In genomic region chr17:12134101-12134500, GRCh38 we compare ENCODE assay signal across 29 cellular contexts.
"Had no signal": no experiment of that assay in that cellular context is flagged by ENCODE, and none has a peak within 500 bp of the region (broad histone marks: within the 10 kb centered on the region; RNA-seq: fewer than 3 reads in every experiment).

No MANE protein-coding gene starts in this region.

- H3K27me3 Mint-ChIP-seq: dendritic cell treated with granulocyte-macrophage colony-stimulating factor and Interleukin-4, amounts not matched to agents 40 ng/mL and 50 ng/mL, for 4 days; effector memory CD8-positive, alpha-beta T cell had no signal

- H3K4me1 ChIP-seq: colonic mucosa, esophagus muscularis mucosa, esophagus squamous epithelium, foreskin keratinocyte, gastrocnemius medialis, gastroesophageal sphincter, heart left ventricle, heart right ventricle had no signal

- H3K27me3 ChIP-seq: colonic mucosa, dorsolateral prefrontal cortex, esophagus muscularis mucosa, esophagus squamous epithelium, foreskin keratinocyte, gastrocnemius medialis, gastroesophageal sphincter, heart left ventricle, heart right ventricle had no signal

- DNase-seq: colonic mucosa; cortex of kidney; dermis blood vessel endothelial cell; dorsolateral prefrontal cortex; effector CD4-positive, alpha-beta T cell; effector CD8-positive, alpha-beta T cell; effector memory CD4-positive, alpha-beta T cell; effector memory CD8-positive, alpha-beta T cell; endodermal cell; erythroblast; esophagus squamous epithelium; foreskin fibroblast; foreskin keratinocyte; foreskin melanocyte; gastrocnemius medialis; glutamatergic neuron; head of caudate nucleus; heart left ventricle; heart right ventricle had no signal

- H3K27ac ChIP-seq: colonic mucosa, coronary artery, dorsolateral prefrontal cortex, epithelial cell of prostate, esophagus muscularis mucosa, esophagus squamous epithelium, foreskin keratinocyte, gastrocnemius medialis, gastroesophageal sphincter, heart left ventricle, heart right ventricle had no signal

- H3K36me3 ChIP-seq: colonic mucosa had no signal

- ATAC-seq: effector memory CD8-positive, alpha-beta T cell; esophagus mucosa; foreskin keratinocyte; gastrocnemius medialis; gastroesophageal sphincter; heart left ventricle; heart right ventricle had no signal

- H3K9me3 ChIP-seq: colonic mucosa, esophagus muscularis mucosa, gastroesophageal sphincter had no signal

- H3K4me3 ChIP-seq: colonic mucosa, coronary artery, dorsolateral prefrontal cortex, esophagus muscularis mucosa, esophagus squamous epithelium, gastrocnemius medialis, gastroesophageal sphincter, heart left ventricle, heart right ventricle had no signal

- H3K4me1 Mint-ChIP-seq: endodermal cell had no signal

- FAIRE-seq: colon, endometrium, endothelial cell of umbilical vein, frontal cortex had no signal

- H3K27ac Mint-ChIP-seq: dendritic cell treated with granulocyte-macrophage colony-stimulating factor and Interleukin-4, amounts not matched to agents 40 ng/mL and 50 ng/mL, for 4 days; endodermal cell had no signal

- H3K4me3 Mint-ChIP-seq: dendritic cell treated with granulocyte-macrophage colony-stimulating factor and Interleukin-4, amounts not matched to agents 40 ng/mL and 50 ng/mL, for 4 days; effector memory CD8-positive, alpha-beta T cell; endodermal cell had no signal
